12 cellular contexts compared by ENCODE assay signal in genomic region chr12:96073346-96074336, GRCh38. TPM values are rescaled to one million over a fixed set of nuclear protein-coding genes. Genes with fewer than 3 reads are reported as not detected.
DNase-seq lines count a peak whose midpoint lies in the region; ATAC-seq and TF ChIP-seq lines count a peak whose summit lies in the region.
"Had no signal": no experiment of that assay in that cellular context is flagged by ENCODE, and none has a peak within 500 bp of the region (broad histone marks: within the 10 kb centered on the region; RNA-seq: fewer than 3 reads in every experiment).

No MANE protein-coding gene starts in this region.

- CTCF ChIA-PET in Calu3 (lab: Charles Lee): interaction anchor here (0.7 to 2.1 kb wide), 6 partner anchors 9 to 443 kb away, joined by 3 to 13 read pairs (median 4); no protein-coding TSS in a partner anchor
- CTCF ChIA-PET in PC-9 (lab: Charles Lee): interaction anchor here (0.6 to 1.7 kb wide), 4 partner anchors 11 to 146 kb away, joined by 4 to 16 read pairs (median 4); no protein-coding TSS in a partner anchor
- CTCF ChIA-PET in CD4-positive, alpha-beta memory T cell (lab: Charles Lee; ENCODE audit: partially characterized antibody): interaction anchor here (0.5 to 1.9 kb wide), 4 partner anchors 13 to 142 kb away, joined by 3 to 12 read pairs (median 4); no protein-coding TSS in a partner anchor

- POLR2A ChIA-PET in PC-9 (lab: Charles Lee; ENCODE audit: unreplicated experiment): interaction anchor here (0.5 to 1.2 kb wide), 7 partner anchors 9 to 346 kb away, joined by 3 to 9 read pairs (median 4); partner anchors contain the start of gene LTA4H
- POLR2A ChIA-PET in CD4-positive, alpha-beta memory T cell (lab: Charles Lee; ENCODE audit: partially characterized antibody): no interaction called here

- peak overlapping the region; percentile 19; the same call in 1 of the 2 replicates for H3K4me3 ChIP-seq in PC-9
- H3K4me3 ChIP-seq in CD4-positive, alpha-beta memory T cell (ENCODE audit: low read length in 2 of 2): no peak overlapping the region
- H3K4me3 ChIP-seq: SJCRH30 had no signal

- H3K27me3 Mint-ChIP-seq in Calu3 (ENCODE audit: unreplicated experiment): no peaks in the 10 kb centered on the region
- H3K27me3 Mint-ChIP-seq in CD4-positive, alpha-beta memory T cell: peaks cover 1% of the 10 kb centered on the region in 2 donors

- H4K20me1 ChIP-seq in PC-9 (ENCODE audit: insufficient read depth): no peaks in the 10 kb centered on the region

- peaks cover 62% of the 10 kb centered on the region for H3K4me1 ChIP-seq in PC-9 (replicated peaks; ENCODE audit: insufficient read depth)
- H3K4me1 ChIP-seq in CD4-positive, alpha-beta memory T cell (ENCODE audit: insufficient read depth, low read length): no peaks in the 10 kb centered on the region

- DNase-seq in Calu3 (peak; percentile 66), PC-9 (peak; percentile 86 to 100), islet precursor cell (peak; percentile 57)
- no peak for DNase-seq in CD4-positive, alpha-beta memory T cell
- DNase-seq: activated B cell treated with CpG ODN at 0.5 μM for 24 hours; activated T-cell treated with anti-CD3 and anti-CD28 coated beads, Interleukin-2, amount 50 U/mL, for 48 hours; stimulated activated CD4-positive, alpha-beta T cell treated with anti-CD3 and anti-CD28 coated beads, Interleukin-2, amount 100 ng/mL, for 48 hours had no signal

- TF ChIP-seq EP300 in Ishikawa (IDR thresholded peaks at IDR 0.05; ENCODE audit: borderline replicate concordance): peak; percentile 16; the same call in 1 of the 2 replicates

- BruUV-seq in Calu3 (replicated peaks; lab: Mats Ljungman, UMichigan) (no TSS peak), PC-9 (replicated peaks; lab: Mats Ljungman, UMichigan) (no TSS peak)

- no peaks in the 10 kb centered on the region for H3K36me3 ChIP-seq in PC-9 (ENCODE audit: low read depth)
- H3K36me3 ChIP-seq in CD4-positive, alpha-beta memory T cell (ENCODE audit: insufficient read depth, low read length): no peaks in the 10 kb centered on the region
- H3K36me3 ChIP-seq: SJCRH30 had no signal

- peak overlapping the region; percentile 31 for H3K27ac Mint-ChIP-seq in Calu3 (ENCODE audit: unreplicated experiment)
- peak overlapping the region in 3 of 7 donors; percentile 3 to 30 (median 20) for H3K27ac Mint-ChIP-seq in CD4-positive, alpha-beta memory T cell
- H3K27ac Mint-ChIP-seq: activated B cell treated with CpG ODN at 0.5 μM for 24 hours, progenitor cell of endocrine pancreas had no signal

- peak overlapping the region; percentile 71 for H3K4me2 ChIP-seq in PC-9

- no peak overlapping the region for H2AFZ ChIP-seq in PC-9

- H3K79me2 ChIP-seq in PC-9 (ENCODE audit: low read depth): no peaks in the 10 kb centered on the region

- peaks cover 43% of the 10 kb centered on the region for H3F3A ChIP-seq in PC-9 (ENCODE audit: insufficient read depth, low read depth)

- H3K9me3 Mint-ChIP-seq in Calu3 (ENCODE audit: low read depth, unreplicated experiment): no peaks in the 10 kb centered on the region
- H3K9me3 Mint-ChIP-seq in CD4-positive, alpha-beta memory T cell: no peaks in the 10 kb centered on the region

- intact Hi-C loops in Calu3 (cut with micrococcal nuclease; ENCODE audit: unreplicated experiment): loop anchor here (5.0 kb wide), 1 partner anchor 124 kb away; no protein-coding TSS in a partner anchor
- intact Hi-C loops in PC-9 (cut with micrococcal nuclease; ENCODE audit: unreplicated experiment): loop anchor here (1.0 kb wide), 3 partner anchors 21 to 146 kb away; no protein-coding TSS in a partner anchor
- intact Hi-C loops in CD4-positive, alpha-beta memory T cell (cut with micrococcal nuclease): no loop called here

- H3K27ac ChIP-seq in PC-9: peak overlapping the region; percentile 95
- no peak overlapping the region for H3K27ac ChIP-seq in CD4-positive, alpha-beta memory T cell (ENCODE audit: low read depth, low read length)
- H3K27ac ChIP-seq: SJCRH30 had no signal

- no peaks in the 10 kb centered on the region for H3K27me3 ChIP-seq in PC-9 (ENCODE audit: insufficient read depth, low read depth)
- no peaks in the 10 kb centered on the region for H3K27me3 ChIP-seq in CD4-positive, alpha-beta memory T cell (ENCODE audit: insufficient read depth, low read length)
- H3K27me3 ChIP-seq: SJCRH30 had no signal

- peak overlapping the region; percentile 3 for H3K4me3 Mint-ChIP-seq in Calu3 (ENCODE audit: low read depth, unreplicated experiment)
- H3K4me3 Mint-ChIP-seq in CD4-positive, alpha-beta memory T cell: no peak overlapping the region
- H3K4me3 Mint-ChIP-seq: activated B cell treated with CpG ODN at 0.5 μM for 24 hours had no signal

- TF ChIP-seq CTCF in Calu3 (IDR thresholded peaks at IDR 0.05; ENCODE audit: unreplicated experiment): no peak
- 0 out of 2 replicates have a peak, but pooled peaks have one; percentile 5 for TF ChIP-seq CTCF in PC-9 (conservative IDR thresholded peaks at IDR 0.05)

- peaks cover 39% of the 10 kb centered on the region for H3K4me1 Mint-ChIP-seq in Calu3 (ENCODE audit: low read depth, unreplicated experiment)
- peaks cover 2 to 13% (median 9%) of the 10 kb centered on the region in 4 donors for H3K4me1 Mint-ChIP-seq in CD4-positive, alpha-beta memory T cell

- H3K9me3 ChIP-seq in PC-9 (ENCODE audit: insufficient read depth, low read depth): no peaks in the 10 kb centered on the region
- no peaks in the 10 kb centered on the region for H3K9me3 ChIP-seq in CD4-positive, alpha-beta memory T cell (ENCODE audit: control insufficient read depth in 1 of 2, low read length in 2 of 2)
- H3K9me3 ChIP-seq: SJCRH30 had no signal

- no peaks in the 10 kb centered on the region for H3K9me2 ChIP-seq in PC-9 (ENCODE audit: insufficient read depth)

- ATAC-seq in GM18873 (IDR thresholded peaks at IDR 0.05; ENCODE audit: low FRiP score, unreplicated experiment): no peak
- ATAC-seq in GM21825 (IDR thresholded peaks at IDR 0.05; ENCODE audit: unreplicated experiment): no peak

- H3K36me3 Mint-ChIP-seq in Calu3 (ENCODE audit: insufficient read depth, unreplicated experiment): peaks cover 5% of the 10 kb centered on the region
- H3K36me3 Mint-ChIP-seq in CD4-positive, alpha-beta memory T cell: no peaks in the 10 kb centered on the region

- TF ChIP-seq RAD21 in Ishikawa (IDR thresholded peaks at IDR 0.05; ENCODE audit: low read depth): no peak

TF ChIP-seq in Ishikawa, 13 proteins besides CTCF, POLR2A, EP300 and RAD21:
- TF ChIP-seq TEAD4 (IDR thresholded peaks at IDR 0.05) (peak; percentile 26; the same call in 1 of the 2 replicates), CEBPB (IDR thresholded peaks at IDR 0.05) (peak; percentile 62; the same call in 1 of the 2 replicates), MAX (IDR thresholded peaks at IDR 0.05) (no peak)

RNA-seq across cellular contexts. Expression of gene LTA4H, which starts 38.3 kb away (rescaled TPM):
- total RNA-seq in Calu3 (2022): 105 and 120 TPM in 2 replicates
- 115 and 118 TPM in 2 replicates for total RNA-seq in PC-9 (2021)
- 10 to 100 TPM; 57.7 to 58.2 TPM for total RNA-seq in CD4-positive, alpha-beta memory T cell
- 10 to 100 TPM; 59.3 to 77.6 TPM for polyA plus RNA-seq in CD4-positive, alpha-beta memory T cell

Comparison
In these comparisons a context has a peak if more than half of its experiments do, and no peak if none do; other contexts are left out.
1. DNase-seq: peak in Calu3 (single experiment), PC-9 (2 of 2) and islet precursor cell (single experiment); none in CD4-positive, alpha-beta memory T cell (0 of 5).